8 cellular contexts compared by ENCODE assay signal in genomic region chr9:94805585-94805984, GRCh38.
A peak's percentile ranks its signal among the peaks of the same experiment; 100 is the strongest.
DNase-seq lines count a peak whose midpoint lies in the region; ATAC-seq, FAIRE-seq and TF ChIP-seq lines count a peak whose summit lies in the region.

No MANE protein-coding gene starts in this region.

- H3K79me2 ChIP-seq in smooth muscle cell (ENCODE audit: low read depth), result peaks cover 13% of the 10 kb centered on the region

- H3K27ac ChIP-seq in HEK293 (ENCODE audit: extremely low read depth, low read depth, low read length) (no peak overlapping the region), Panc1 (ENCODE audit: low read length) (peak overlapping the region; percentile 87), gastroesophageal sphincter (peak overlapping the region; percentile 3 to 46 (median 31)), smooth muscle cell (ENCODE audit: low read depth) (peak overlapping the region; percentile 97)

- POLR2A ChIA-PET in HEK293 (lab: Yijun Ruan, JAX) (interaction anchor here (1.0 to 1.3 kb wide), 2 partner anchors 8 to 9 kb away, joined by 3 read pairs; no protein-coding TSS in a partner anchor), Panc1 (lab: Charles Lee) (interaction anchor here (0.7 kb wide), 1 partner anchor 33 kb away, joined by 3 read pairs; no protein-coding TSS in a partner anchor)

- in situ Hi-C loops in Panc1 (cut with HindIII; ENCODE audit: low pct_unique_long_range_greater_than_20kb, low sequenced_read_pairs), result no loop called here

- H3K9me3 ChIP-seq in HEK293 (ENCODE audit: control insufficient read depth, insufficient read depth, low read depth, low read length) (no peaks in the 10 kb centered on the region), Panc1 (ENCODE audit: control insufficient read depth, insufficient read depth, low read depth, low read length) (no peaks in the 10 kb centered on the region), gastroesophageal sphincter (no peaks in the 10 kb centered on the region), smooth muscle cell (replicated peaks; ENCODE audit: low read depth) (no peaks in the 10 kb centered on the region)

- no peak for TF ChIP-seq POLR2A in gastroesophageal sphincter (IDR thresholded peaks at IDR 0.05)

- H3K4me3 ChIP-seq in HEK293 (ENCODE audit: low read depth, low read length) (no peak overlapping the region), Panc1 (ENCODE audit: low read depth in 2 of 2, low read length in 2 of 2) (no peak overlapping the region), gastroesophageal sphincter (no peak overlapping the region), smooth muscle cell (no peak overlapping the region)

- H3F3A ChIP-seq in smooth muscle cell (ENCODE audit: low read depth), result peaks cover 45% of the 10 kb centered on the region

- no peak for FAIRE-seq in frontal cortex (lab: Jason Lieb, UNC)

- CTCF ChIA-PET in HEK293 (lab: Yijun Ruan, JAX), result interaction anchor here (0.7 to 1.4 kb wide), 5 partner anchors 9 to 322 kb away, joined by 4 to 6 read pairs (median 4); no protein-coding TSS in a partner anchor
- CTCF ChIA-PET in Panc1 (lab: Charles Lee), result no interaction called here

- peak overlapping the region; percentile 26 for H2AFZ ChIP-seq in smooth muscle cell (ENCODE audit: low read depth)

- H3K27me3 ChIP-seq in Panc1 (ENCODE audit: control insufficient read depth, insufficient read depth, low read length) (no peaks in the 10 kb centered on the region), gastroesophageal sphincter (no peaks in the 10 kb centered on the region), smooth muscle cell (ENCODE audit: low read depth) (no peaks in the 10 kb centered on the region)

- no peaks in the 10 kb centered on the region for H4K20me1 ChIP-seq in smooth muscle cell (ENCODE audit: low read depth)

- ATAC-seq in Panc1 (peak; percentile 96), gastroesophageal sphincter (peak; percentile 84), HG03439 (IDR thresholded peaks at IDR 0.05; ENCODE audit: unreplicated experiment) (no peak), GM21367 (IDR thresholded peaks at IDR 0.05; ENCODE audit: unreplicated experiment) (no peak)

- BruUV-seq in Panc1 (replicated peaks; lab: Mats Ljungman, UMichigan), result no TSS peak

- intact Hi-C loops in Panc1 (cut with micrococcal nuclease; ENCODE audit: unreplicated experiment), result no loop called here

- no peak for TF ChIP-seq EP300 in gastroesophageal sphincter (IDR thresholded peaks at IDR 0.05)

- TF ChIP-seq CTCF in HEK293 (tag by site-specific recombination; IDR thresholded peaks at IDR 0.05), result no peak
- no peak for TF ChIP-seq CTCF in Panc1 (IDR thresholded peaks at IDR 0.05)
- no peak for TF ChIP-seq CTCF in gastroesophageal sphincter (IDR thresholded peaks at IDR 0.05)
- TF ChIP-seq CTCF in smooth muscle cell (IDR thresholded peaks at IDR 0.05; ENCODE audit: borderline replicate concordance, insufficient read depth, poor library complexity, severe bottlenecking), result no peak

- 3% methylated on average over 3 of the region's 3 CpGs for WGBS in gastroesophageal sphincter (ENCODE audit: low coverage in 1 of 2), 2 donors
- WGBS in smooth muscle cell (ENCODE audit: low lambda C conversion rate), result 0% methylated on average over 3 of the region's 3 CpGs

- H3K36me3 ChIP-seq in HEK293 (ENCODE audit: control insufficient read depth in 2 of 2, insufficient read depth in 1 of 2, low read length in 2 of 2), result peaks cover 0 to 14% of the 10 kb centered on the region in 2 experiments; a peak in 1 of 3 replicates
- H3K36me3 ChIP-seq in Panc1 (ENCODE audit: control insufficient read depth, insufficient read depth, low read length), result no peaks in the 10 kb centered on the region
- peaks cover 0 to 8% of the 10 kb centered on the region in 2 donors for H3K36me3 ChIP-seq in gastroesophageal sphincter
- H3K36me3 ChIP-seq in smooth muscle cell (ENCODE audit: low read depth), result no peaks in the 10 kb centered on the region

- peak overlapping the region; percentile 60 for H3K4me2 ChIP-seq in smooth muscle cell

- H3K9ac ChIP-seq in smooth muscle cell (ENCODE audit: low read depth), result peak overlapping the region; percentile 86

- H3K4me1 ChIP-seq in HEK293 (ENCODE audit: control insufficient read depth, insufficient read depth, low read length) (peaks cover 15% of the 10 kb centered on the region), Panc1 (ENCODE audit: control insufficient read depth, insufficient read depth, low read length) (peaks cover 46% of the 10 kb centered on the region), gastroesophageal sphincter (peaks cover 7 to 46% (median 8%) of the 10 kb centered on the region in 3 donors), smooth muscle cell (ENCODE audit: low read depth) (peaks cover 52% of the 10 kb centered on the region)

- DNase-seq in Panc1 (ENCODE audit: low read depth, low spot score) (peak; percentile 75), smooth muscle cell (lab: John Stamatoyannopoulos, UW; ENCODE audit: unreplicated experiment) (no peak), frontal cortex (ENCODE audit: low spot score in 2 of 2) (no peak)
- DNase-seq in activated effector memory CD4-positive, alpha-beta T cell treated with anti-CD3 and anti-CD28 coated beads, Interleukin-2, amount 50 U/mL, for 16 hours, result no peak

TF ChIP-seq in HEK293, 187 proteins besides CTCF, POLR2A, EP300 and RAD21 (continues in another document):
- TF ChIP-seq YY1 (tag by site-specific recombination; IDR thresholded peaks at IDR 0.05) (no peak), ZNF132 (tag by site-specific recombination; IDR thresholded peaks at IDR 0.05; ENCODE audit: borderline replicate concordance) (no peak), ZNF701 (tag by site-specific recombination; IDR thresholded peaks at IDR 0.05) (no peak), SP7 (tag by site-specific recombination; IDR thresholded peaks at IDR 0.05) (peak; percentile 40; the same call in 1 of the 2 replicates), ZNF521 (tag by site-specific recombination; IDR thresholded peaks at IDR 0.05) (no peak), ZNF621 (tag by site-specific recombination; IDR thresholded peaks at IDR 0.05) (no peak), SP2 (tag by site-specific recombination; IDR thresholded peaks at IDR 0.05) (no peak), ZEB2 (tag by site-specific recombination; IDR thresholded peaks at IDR 0.05) (no peak), FEZF1 (tag by site-specific recombination; IDR thresholded peaks at IDR 0.05) (0 out of 2 replicates have a peak, but pooled peaks have one; percentile 20), ZBTB21 (tag by site-specific recombination; IDR thresholded peaks at IDR 0.05) (no peak), KLF9 (tag by site-specific recombination; IDR thresholded peaks at IDR 0.05; ENCODE audit: low read depth) (no peak), MZF1 (tag by site-specific recombination; IDR thresholded peaks at IDR 0.05; ENCODE audit: borderline replicate concordance) (0 out of 2 replicates have a peak, but pooled peaks have one; percentile 34), AEBP2 (tag by site-specific recombination; IDR thresholded peaks at IDR 0.05; ENCODE audit: borderline replicate concordance) (no peak), ZNF302 (tag by site-specific recombination; IDR thresholded peaks at IDR 0.05; ENCODE audit: low read depth) (no peak), WT1 (tag by site-specific recombination; IDR thresholded peaks at IDR 0.05) (peak; percentile 50), ZNF24 (tag by site-specific recombination; IDR thresholded peaks at IDR 0.05) (no peak)
- TF ChIP-seq, protein P1, sequence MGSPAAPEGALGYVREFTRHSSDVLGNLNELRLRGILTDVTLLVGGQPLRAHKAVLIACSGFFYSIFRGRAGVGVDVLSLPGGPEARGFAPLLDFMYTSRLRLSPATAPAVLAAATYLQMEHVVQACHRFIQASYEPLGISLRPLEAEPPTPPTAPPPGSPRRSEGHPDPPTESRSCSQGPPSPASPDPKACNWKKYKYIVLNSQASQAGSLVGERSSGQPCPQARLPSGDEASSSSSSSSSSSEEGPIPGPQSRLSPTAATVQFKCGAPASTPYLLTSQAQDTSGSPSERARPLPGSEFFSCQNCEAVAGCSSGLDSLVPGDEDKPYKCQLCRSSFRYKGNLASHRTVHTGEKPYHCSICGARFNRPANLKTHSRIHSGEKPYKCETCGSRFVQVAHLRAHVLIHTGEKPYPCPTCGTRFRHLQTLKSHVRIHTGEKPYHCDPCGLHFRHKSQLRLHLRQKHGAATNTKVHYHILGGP (tag by site-specific recombination; IDR thresholded peaks at IDR 0.05), result 0 out of 2 replicates have a peak, but pooled peaks have one; percentile 50
- TF ChIP-seq, protein P2, sequence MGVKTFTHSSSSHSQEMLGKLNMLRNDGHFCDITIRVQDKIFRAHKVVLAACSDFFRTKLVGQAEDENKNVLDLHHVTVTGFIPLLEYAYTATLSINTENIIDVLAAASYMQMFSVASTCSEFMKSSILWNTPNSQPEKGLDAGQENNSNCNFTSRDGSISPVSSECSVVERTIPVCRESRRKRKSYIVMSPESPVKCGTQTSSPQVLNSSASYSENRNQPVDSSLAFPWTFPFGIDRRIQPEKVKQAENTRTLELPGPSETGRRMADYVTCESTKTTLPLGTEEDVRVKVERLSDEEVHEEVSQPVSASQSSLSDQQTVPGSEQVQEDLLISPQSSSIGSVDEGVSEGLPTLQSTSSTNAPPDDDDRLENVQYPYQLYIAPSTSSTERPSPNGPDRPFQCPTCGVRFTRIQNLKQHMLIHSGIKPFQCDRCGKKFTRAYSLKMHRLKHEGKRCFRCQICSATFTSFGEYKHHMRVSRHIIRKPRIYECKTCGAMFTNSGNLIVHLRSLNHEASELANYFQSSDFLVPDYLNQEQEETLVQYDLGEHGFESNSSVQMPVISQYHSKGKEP (tag by site-specific recombination; IDR thresholded peaks at IDR 0.05), result peak; percentile 94

Comparison
In these comparisons a context has a peak if more than half of its experiments do, and no peak if none do; other contexts are left out.
1. ATAC-seq: peak in Panc1 (single experiment) and gastroesophageal sphincter (single experiment); none in HG03439 (single experiment) and GM21367 (single experiment).